ENCODE assay signal across 11 cellular contexts in the genomic region with DNA sequence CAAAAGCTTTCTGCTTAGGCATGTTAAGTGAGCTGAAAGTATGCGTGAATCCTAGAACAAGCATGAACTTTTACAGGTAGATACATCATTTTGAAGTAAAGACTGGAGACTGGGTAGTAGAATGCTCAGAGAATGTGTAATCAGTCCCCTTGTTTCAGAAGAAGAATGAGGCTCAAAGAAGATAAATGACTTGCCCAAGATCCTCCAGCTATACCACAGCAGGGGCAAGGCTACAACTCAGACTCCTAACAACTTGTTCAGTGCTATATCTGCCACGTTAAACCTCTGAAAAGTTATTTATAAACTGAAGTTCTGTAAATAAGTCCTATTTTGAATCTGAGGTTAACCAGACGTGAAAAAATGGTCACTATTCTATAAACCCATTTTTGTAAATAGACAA.
DNase-seq lines count a peak whose midpoint lies in the region; ATAC-seq, FAIRE-seq and TF ChIP-seq lines count a peak whose summit lies in the region.
"Had no signal": no experiment of that assay in that cellular context is flagged by ENCODE, and none has a peak within 500 bp of the region (broad histone marks: within the 10 kb centered on the region; RNA-seq: fewer than 3 reads in every experiment).

No MANE protein-coding gene starts in this region.

- peaks cover 56% of the 10 kb centered on the region for H3K79me2 ChIP-seq in Loucy (ENCODE audit: insufficient read depth, low read length)

- H3K4me3 ChIP-seq in GM08714 (ENCODE audit: low read length) (0 out of 2 replicates have a peak overlapping the region, but pooled peaks have one; percentile 27), Loucy (ENCODE audit: low read length, poor library complexity, severe bottlenecking) (peak overlapping the region; percentile 38)

- peak overlapping the region; percentile 89 for H3K4me3 Mint-ChIP-seq in memory B cell

- ATAC-seq in GM21390 (IDR thresholded peaks at IDR 0.05; ENCODE audit: unreplicated experiment) (peak; percentile 23), memory B cell (ENCODE audit: low read depth) (no peak), HG03342 (IDR thresholded peaks at IDR 0.05; ENCODE audit: unreplicated experiment) (no peak)

- H3K9me3 ChIP-seq in Loucy (ENCODE audit: insufficient read depth, low read depth, low read length), result no peaks in the 10 kb centered on the region

- H3K36me3 Mint-ChIP-seq in memory B cell, result peaks cover 46% of the 10 kb centered on the region

- H3K9me2 ChIP-seq in Loucy (replicated peaks; ENCODE audit: low read depth, low read length), result no peaks in the 10 kb centered on the region

- no peak for TF ChIP-seq POLR2A in H54 (IDR thresholded peaks at IDR 0.05; ENCODE audit: low read depth, low read length)

- H3K27ac Mint-ChIP-seq in memory B cell, result peak overlapping the region; percentile 97

- no peaks in the 10 kb centered on the region for H3K9me3 Mint-ChIP-seq in memory B cell

- H3K27me3 Mint-ChIP-seq in memory B cell, result no peaks in the 10 kb centered on the region

- H3K4me1 Mint-ChIP-seq in memory B cell, result peaks cover 24% of the 10 kb centered on the region

- peaks cover 2% of the 10 kb centered on the region; the same call in 1 of the 2 replicates for H3K36me3 ChIP-seq in Loucy (ENCODE audit: insufficient read depth, low read length)

- TF ChIP-seq CTCF in Loucy (conservative IDR thresholded peaks at IDR 0.05; ENCODE audit: low read length), result no peak

- no peak overlapping the region for H2AFZ ChIP-seq in Loucy (ENCODE audit: low read length)

- peaks cover 10% of the 10 kb centered on the region for H4K20me1 ChIP-seq in Loucy (ENCODE audit: insufficient read depth, low read length, poor library complexity, severe bottlenecking)

- no peak for FAIRE-seq in H54 (lab: Jason Lieb, UNC)
- FAIRE-seq: endometrium, islet of Langerhans had no signal

- H3K4me1 ChIP-seq in Loucy (ENCODE audit: insufficient read depth, low read length, poor library complexity, severe bottlenecking), result peaks cover 38% of the 10 kb centered on the region

- no peaks in the 10 kb centered on the region for H3K27me3 ChIP-seq in Loucy (ENCODE audit: insufficient read depth, low read length, poor library complexity, severe bottlenecking)

- no peaks in the 10 kb centered on the region for H3F3A ChIP-seq in Loucy (ENCODE audit: low read depth)

- H3K9ac ChIP-seq in Loucy (ENCODE audit: low read depth, low read length, poor library complexity, severe bottlenecking), result peak overlapping the region; percentile 46

- DNase-seq in memory B cell (ENCODE audit: low spot score in 2 of 2) (no peak), NCI-H774 (lab: John Stamatoyannopoulos, UW) (no peak), GM03348 (ENCODE audit: low spot score) (no peak), H54 (ENCODE audit: insufficient read length, low spot score) (no peak)
- DNase-seq: retina had no signal

- H3K4me2 ChIP-seq in Loucy (ENCODE audit: low read depth, low read length, poor library complexity, severe bottlenecking), result peak overlapping the region; percentile 59
